ENCODE assay signal across 10 cellular contexts in the genomic region with DNA sequence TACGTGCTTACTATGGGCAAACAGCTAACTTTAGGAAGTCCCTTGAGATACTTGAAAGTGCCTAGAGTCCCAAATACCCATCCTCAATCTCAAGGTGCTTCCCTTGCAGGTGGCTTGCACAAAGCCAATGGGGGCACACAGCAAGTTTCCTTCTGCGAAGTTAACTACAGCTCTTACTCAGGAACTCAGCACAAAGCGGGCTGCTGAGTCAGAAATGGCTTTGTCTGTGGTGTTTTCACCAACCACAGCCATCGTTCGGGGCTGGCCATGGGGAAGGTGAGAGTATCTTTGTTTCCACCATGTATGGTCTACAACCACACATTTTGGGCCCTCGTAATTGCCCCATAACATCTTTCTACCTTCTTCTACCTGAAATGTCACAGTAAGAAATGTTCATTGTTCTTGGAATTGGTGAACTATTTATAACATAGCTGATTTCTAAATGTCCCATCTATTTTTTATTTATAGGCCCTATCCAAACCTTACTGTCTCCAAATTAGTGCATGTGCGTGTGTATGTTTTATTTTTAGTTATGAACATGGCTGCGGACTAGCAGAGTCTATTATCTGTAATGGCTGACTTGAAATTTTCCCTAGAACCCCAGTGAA. TPM values are rescaled to one million over a fixed set of nuclear protein-coding genes. Genes with fewer than 3 reads are reported as not detected.
DNase-seq lines count a peak whose midpoint lies in the region; ATAC-seq and TF ChIP-seq lines count a peak whose summit lies in the region.
"Had no signal": no experiment of that assay in that cellular context is flagged by ENCODE, and none has a peak within 500 bp of the region (broad histone marks: within the 10 kb centered on the region; RNA-seq: fewer than 3 reads in every experiment).

No MANE protein-coding gene starts in this region.

- H3K36me3 ChIP-seq in DOHH2 (ENCODE audit: control insufficient read depth, low read length) (peaks cover 4% of the 10 kb centered on the region; the same call in 1 of the 2 replicates), PC-9 (ENCODE audit: low read depth) (no peaks in the 10 kb centered on the region), brain microvascular endothelial cell (replicated peaks) (no peaks in the 10 kb centered on the region)

- H3K9me3 ChIP-seq in DOHH2 (ENCODE audit: control insufficient read depth, insufficient read depth, low read length), result no peaks in the 10 kb centered on the region
- H3K9me3 ChIP-seq in PC-9 (ENCODE audit: insufficient read depth, low read depth), result no peaks in the 10 kb centered on the region

- H3K27ac ChIP-seq in DOHH2 (ENCODE audit: low read depth, low read length) (no peak overlapping the region), PC-9 (no peak overlapping the region), brain microvascular endothelial cell (no peak overlapping the region)
- H3K27ac ChIP-seq: C4-2B had no signal

- H2AFZ ChIP-seq in PC-9, result no peak overlapping the region

- peaks cover 19% of the 10 kb centered on the region for H3F3A ChIP-seq in DOHH2 (ENCODE audit: control insufficient read depth, insufficient read depth)
- H3F3A ChIP-seq in PC-9 (ENCODE audit: insufficient read depth, low read depth), result no peaks in the 10 kb centered on the region

- peak; percentile 66 for ATAC-seq in GM21423 (IDR thresholded peaks at IDR 0.05; ENCODE audit: unreplicated experiment)
- ATAC-seq in HG03521 (IDR thresholded peaks at IDR 0.05; ENCODE audit: unreplicated experiment), result peak; percentile 67
- ATAC-seq in left lobe of liver, result no peak

- no peak for TF ChIP-seq CTCF in DOHH2 (IDR thresholded peaks at IDR 0.05; ENCODE audit: low read depth, low read length, poor library complexity, severe bottlenecking)
- TF ChIP-seq CTCF in PC-9 (conservative IDR thresholded peaks at IDR 0.05), result no peak
- no peak for TF ChIP-seq CTCF in brain microvascular endothelial cell (IDR thresholded peaks at IDR 0.05; ENCODE audit: low read depth, low read length, missing control alignments)

- H3K9me2 ChIP-seq in DOHH2 (replicated peaks; ENCODE audit: control insufficient read depth, low read length), result no peaks in the 10 kb centered on the region; the same call in 1 of the 2 replicates
- H3K9me2 ChIP-seq in PC-9 (ENCODE audit: insufficient read depth), result no peaks in the 10 kb centered on the region

- peak overlapping the region; percentile 11; the same call in 1 of the 2 replicates for H3K4me2 ChIP-seq in DOHH2 (ENCODE audit: low read length)
- H3K4me2 ChIP-seq in PC-9, result no peak overlapping the region

- H3K4me3 ChIP-seq in DOHH2 (ENCODE audit: low read length) (no peak overlapping the region), PC-9 (no peak overlapping the region), brain microvascular endothelial cell (ENCODE audit: low read depth, low read length) (no peak overlapping the region)

- H3K79me2 ChIP-seq in DOHH2 (ENCODE audit: control insufficient read depth, low read length), result no peaks in the 10 kb centered on the region
- H3K79me2 ChIP-seq in PC-9 (ENCODE audit: low read depth), result no peaks in the 10 kb centered on the region

- H3K4me1 ChIP-seq in DOHH2 (ENCODE audit: control insufficient read depth, low read length) (peaks cover 43% of the 10 kb centered on the region), PC-9 (replicated peaks; ENCODE audit: insufficient read depth) (no peaks in the 10 kb centered on the region)

- POLR2A ChIA-PET in PC-9 (lab: Charles Lee; ENCODE audit: unreplicated experiment), result no interaction called here

- H3K27me3 ChIP-seq in DOHH2 (ENCODE audit: control insufficient read depth, low read length) (no peaks in the 10 kb centered on the region), PC-9 (ENCODE audit: insufficient read depth, low read depth) (no peaks in the 10 kb centered on the region; the same call in 1 of the 2 replicates), brain microvascular endothelial cell (replicated peaks) (no peaks in the 10 kb centered on the region)

- DNase-seq in activated naive CD4-positive, alpha-beta T cell treated with anti-CD3 and anti-CD28 coated beads, Interleukin-2, amount 50 U/mL, for 16 hours, result peak; percentile 43
- DNase-seq in left lobe of liver (ENCODE audit: low spot score), result no peak
- no peak for DNase-seq in PC-9
- no peak for DNase-seq in brain microvascular endothelial cell
- DNase-seq in NCI-H2081 treated with DMSO at 0.1 percent for 48 hours (lab: John Stamatoyannopoulos, UW), result no peak

- in situ Hi-C loops in brain microvascular endothelial cell (cut with HindIII; ENCODE audit: low pct_ligation_motif_present, low sequenced_read_pairs), result no loop called here

- intact Hi-C loops in PC-9 (cut with micrococcal nuclease; ENCODE audit: unreplicated experiment), result no loop called here

- H4K20me1 ChIP-seq in DOHH2 (ENCODE audit: control insufficient read depth, insufficient read depth, low read depth, low read length) (no peaks in the 10 kb centered on the region), PC-9 (ENCODE audit: insufficient read depth) (no peaks in the 10 kb centered on the region)

- BruUV-seq in PC-9 (replicated peaks; lab: Mats Ljungman, UMichigan), result no TSS peak

- CTCF ChIA-PET in PC-9 (lab: Charles Lee), result no interaction called here

RNA-seq across cellular contexts. Expression of a gene that starts 13.9 kb away (rescaled TPM):
- total RNA-seq in left lobe of liver (not detected), PC-9 (2021) (14.6 and 18.9 TPM in 2 replicates)

RNA-seq across cellular contexts. Expression of a gene that starts 36.0 kb away (rescaled TPM):
- total RNA-seq in left lobe of liver (not detected), PC-9 (2021) (not detected in 2 replicates)
- total RNA-seq: LHCN-M2 had no signal

RNA-seq across cellular contexts. Expression of a gene that starts 49.1 kb away (rescaled TPM):
- total RNA-seq in left lobe of liver (1.9 TPM), PC-9 (2021) (56.9 and 64.8 TPM in 2 replicates)

Comparison
In these comparisons a context has a peak if more than half of its experiments do, and no peak if none do; other contexts are left out.
1. RNA of a gene that starts 13.9 kb away (total RNA-seq): 14.6 to 18.9 TPM in PC-9; not detected in left lobe of liver (single experiment); every median in the first group is over 10 times any median in the second.
2. RNA of a gene that starts 49.1 kb away (total RNA-seq): 56.9 to 64.8 TPM in PC-9; 1.9 TPM in left lobe of liver (single experiment); every median in the first group is over 10 times any median in the second.